Comparison of ENCODE assay signal across 11 cellular contexts in genomic region chr1:158283965-158284364, GRCh38. TPM values are rescaled to one million over a fixed set of nuclear protein-coding genes. Genes with fewer than 3 reads are reported as not detected.
DNase-seq lines count a peak whose midpoint lies in the region; ATAC-seq and TF ChIP-seq lines count a peak whose summit lies in the region.
"Had no signal": no experiment of that assay in that cellular context is flagged by ENCODE, and none has a peak within 500 bp of the region (broad histone marks: within the 10 kb centered on the region; RNA-seq: fewer than 3 reads in every experiment).

No MANE protein-coding gene starts in this region.

- peak; percentile 47 for ATAC-seq in GM18508 (IDR thresholded peaks at IDR 0.05; ENCODE audit: insufficient read depth, unreplicated experiment)
- ATAC-seq in GM21528 (IDR thresholded peaks at IDR 0.05; ENCODE audit: low FRiP score, unreplicated experiment): peak; percentile 46
- ATAC-seq in HG03442 (IDR thresholded peaks at IDR 0.05; ENCODE audit: unreplicated experiment): peak; percentile 60
- peak; percentile 24 for ATAC-seq in foreskin keratinocyte
- ATAC-seq: naive thymus-derived CD8-positive, alpha-beta T cell had no signal

- H3K27me3 ChIP-seq in foreskin keratinocyte: no peaks in the 10 kb centered on the region

- H3K4me1 ChIP-seq in foreskin keratinocyte: no peaks in the 10 kb centered on the region

- DNase-seq in foreskin keratinocyte: peak in 1 of 2 donors; percentile 1
- DNase-seq in AG08395 (ENCODE audit: low spot score): no peak
- no peak for DNase-seq in Ammon's horn (ENCODE audit: low spot score)
- no peak for DNase-seq in middle frontal gyrus (ENCODE audit: extremely low spot score, low spot score)
- DNase-seq in activated effector memory CD4-positive, alpha-beta T cell treated with Interleukin-2 at 50 U/mL for 16 hours: no peak
- DNase-seq: EL; naive thymus-derived CD8-positive, alpha-beta T cell; NCI-H774 had no signal

- no peak for TF ChIP-seq CTCF in foreskin keratinocyte (conservative IDR thresholded peaks at IDR 0.05)

- no peak overlapping the region for H3K27ac ChIP-seq in foreskin keratinocyte

RNA-seq across cellular contexts. Expression of gene CD1C, which starts 5.8 kb away (rescaled TPM):
- not detected in 2 replicates for total RNA-seq in foreskin keratinocyte
- not detected in 2 replicates for polyA plus RNA-seq in foreskin keratinocyte

RNA-seq across cellular contexts. Expression of gene CD1A, which starts 29.7 kb away (rescaled TPM):
- not detected in 2 replicates for total RNA-seq in foreskin keratinocyte
- polyA plus RNA-seq in foreskin keratinocyte: not detected in 2 replicates
- total RNA-seq: naive thymus-derived CD8-positive, alpha-beta T cell had no signal
- polyA plus RNA-seq: naive thymus-derived CD8-positive, alpha-beta T cell had no signal

RNA-seq across cellular contexts. Expression of gene CD1B, which starts 47.4 kb away (rescaled TPM):
- not detected in 2 replicates for total RNA-seq in foreskin keratinocyte
- not detected in 2 replicates for polyA plus RNA-seq in foreskin keratinocyte
- total RNA-seq: naive thymus-derived CD8-positive, alpha-beta T cell had no signal
- polyA plus RNA-seq: naive thymus-derived CD8-positive, alpha-beta T cell had no signal
